In the genomic region with DNA sequence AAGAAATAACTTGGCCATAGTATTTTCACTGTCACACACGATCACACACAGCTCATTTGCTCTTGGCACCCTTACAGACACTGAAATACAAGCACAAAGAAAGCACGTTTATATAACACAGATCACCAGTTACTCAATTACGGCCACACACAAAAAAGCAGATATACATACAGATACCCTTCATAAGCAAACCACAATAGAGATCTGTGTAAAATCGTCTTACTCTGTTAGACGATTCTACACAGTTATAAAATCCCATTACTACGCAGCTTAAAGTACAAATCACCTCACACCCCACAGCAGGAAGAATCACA, we compare ENCODE assay signal across 2 cellular contexts.
A peak's percentile ranks its signal among the peaks of the same experiment; 100 is the strongest.
TF ChIP-seq lines count a peak whose summit lies in the region.

No MANE protein-coding gene starts in this region.

TF ChIP-seq in SK-N-SH, 30 proteins besides CTCF, POLR2A, EP300 and RAD21 (continued from another document):
- TF ChIP-seq TAF1 (IDR thresholded peaks at IDR 0.05; ENCODE audit: borderline replicate concordance, low read depth, low read length) (no peak), MXI1 (IDR thresholded peaks at IDR 0.05; ENCODE audit: low read depth, low read length) (peak; percentile 57; the same call in 1 of the 2 replicates)

TF ChIP-seq in SK-N-SH treated with all-trans-retinoic acid at 6 μM for 48 hours, 23 proteins besides CTCF, POLR2A, EP300 and RAD21 (continued from another document):
- TF ChIP-seq ZFP3 (CRISPR knock-in tag; IDR thresholded peaks at IDR 0.05) (no peak), RARB (CRISPR knock-in tag; IDR thresholded peaks at IDR 0.05) (no peak), ZNF565 (CRISPR knock-in tag; conservative IDR thresholded peaks at IDR 0.05; ENCODE audit: low read depth) (no peak), ISL1 (CRISPR knock-in tag; IDR thresholded peaks at IDR 0.05) (no peak), ESRRG (CRISPR knock-in tag; IDR thresholded peaks at IDR 0.05) (no peak), GLIS3 (CRISPR knock-in tag; IDR thresholded peaks at IDR 0.05) (no peak), BACH2 (CRISPR knock-in tag; IDR thresholded peaks at IDR 0.05; ENCODE audit: borderline replicate concordance) (no peak), PPARA (CRISPR knock-in tag; IDR thresholded peaks at IDR 0.05; ENCODE audit: borderline replicate concordance) (no peak), ZC3H10 (CRISPR knock-in tag; IDR thresholded peaks at IDR 0.05) (no peak), CSDC2 (CRISPR knock-in tag; IDR thresholded peaks at IDR 0.05) (no peak)
- TF ChIP-seq, protein P1, sequence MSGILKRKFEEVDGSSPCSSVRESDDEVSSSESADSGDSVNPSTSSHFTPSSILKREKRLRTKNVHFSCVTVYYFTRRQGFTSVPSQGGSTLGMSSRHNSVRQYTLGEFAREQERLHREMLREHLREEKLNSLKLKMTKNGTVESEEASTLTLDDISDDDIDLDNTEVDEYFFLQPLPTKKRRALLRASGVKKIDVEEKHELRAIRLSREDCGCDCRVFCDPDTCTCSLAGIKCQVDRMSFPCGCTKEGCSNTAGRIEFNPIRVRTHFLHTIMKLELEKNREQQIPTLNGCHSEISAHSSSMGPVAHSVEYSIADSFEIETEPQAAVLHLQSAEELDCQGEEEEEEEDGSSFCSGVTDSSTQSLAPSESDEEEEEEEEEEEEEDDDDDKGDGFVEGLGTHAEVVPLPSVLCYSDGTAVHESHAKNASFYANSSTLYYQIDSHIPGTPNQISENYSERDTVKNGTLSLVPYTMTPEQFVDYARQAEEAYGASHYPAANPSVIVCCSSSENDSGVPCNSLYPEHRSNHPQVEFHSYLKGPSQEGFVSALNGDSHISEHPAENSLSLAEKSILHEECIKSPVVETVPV (CRISPR knock-in tag; IDR thresholded peaks at IDR 0.05): no peak
- TF ChIP-seq, protein P2, sequence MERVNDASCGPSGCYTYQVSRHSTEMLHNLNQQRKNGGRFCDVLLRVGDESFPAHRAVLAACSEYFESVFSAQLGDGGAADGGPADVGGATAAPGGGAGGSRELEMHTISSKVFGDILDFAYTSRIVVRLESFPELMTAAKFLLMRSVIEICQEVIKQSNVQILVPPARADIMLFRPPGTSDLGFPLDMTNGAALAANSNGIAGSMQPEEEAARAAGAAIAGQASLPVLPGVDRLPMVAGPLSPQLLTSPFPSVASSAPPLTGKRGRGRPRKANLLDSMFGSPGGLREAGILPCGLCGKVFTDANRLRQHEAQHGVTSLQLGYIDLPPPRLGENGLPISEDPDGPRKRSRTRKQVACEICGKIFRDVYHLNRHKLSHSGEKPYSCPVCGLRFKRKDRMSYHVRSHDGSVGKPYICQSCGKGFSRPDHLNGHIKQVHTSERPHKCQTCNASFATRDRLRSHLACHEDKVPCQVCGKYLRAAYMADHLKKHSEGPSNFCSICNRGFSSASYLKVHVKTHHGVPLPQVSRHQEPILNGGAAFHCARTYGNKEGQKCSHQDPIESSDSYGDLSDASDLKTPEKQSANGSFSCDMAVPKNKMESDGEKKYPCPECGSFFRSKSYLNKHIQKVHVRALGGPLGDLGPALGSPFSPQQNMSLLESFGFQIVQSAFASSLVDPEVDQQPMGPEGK (CRISPR knock-in tag; IDR thresholded peaks at IDR 0.05; ENCODE audit: borderline replicate concordance): no peak
